In genomic region chr1:180863158-180863775, GRCh38 we compare ENCODE assay signal across 8 cellular contexts. TPM values are rescaled to one million over a fixed set of nuclear protein-coding genes. Genes with fewer than 3 reads are reported as not detected.
DNase-seq lines count a peak whose midpoint lies in the region; ATAC-seq, FAIRE-seq and TF ChIP-seq lines count a peak whose summit lies in the region.

No MANE protein-coding gene starts in this region.

- H3K27me3 ChIP-seq in right cardiac atrium (ENCODE audit: control insufficient read depth, insufficient read depth): no peaks in the 10 kb centered on the region
- no peaks in the 10 kb centered on the region for H3K27me3 ChIP-seq in small intestine (ENCODE audit: control insufficient read depth in 2 of 2, insufficient read depth in 2 of 2, low read length in 2 of 2)

- H3K4me1 ChIP-seq in right cardiac atrium (ENCODE audit: control insufficient read depth, insufficient read depth, low read length) (no peaks in the 10 kb centered on the region), small intestine (ENCODE audit: control insufficient read depth in 2 of 2, insufficient read depth in 1 of 2, low read depth in 1 of 2, low read length in 1 of 2) (no peaks in the 10 kb centered on the region)

- no peak overlapping the region for H3K27ac ChIP-seq in right cardiac atrium (ENCODE audit: low read length)
- no peak overlapping the region for H3K27ac ChIP-seq in small intestine (ENCODE audit: low read depth in 1 of 2, low read length in 1 of 2)

- no peaks in the 10 kb centered on the region for H3K36me3 ChIP-seq in small intestine (ENCODE audit: control insufficient read depth in 2 of 2, insufficient read depth in 2 of 2, low read length in 2 of 2)

- ATAC-seq in right cardiac atrium (peak; percentile 36 to 41), HG03521 (IDR thresholded peaks at IDR 0.05; ENCODE audit: unreplicated experiment) (no peak), GM18511 (IDR thresholded peaks at IDR 0.05; ENCODE audit: unreplicated experiment) (no peak)

- DNase-seq in AG10803 (ENCODE audit: low read depth): peak; percentile 58
- peak; percentile 15 for DNase-seq in GM10266 (ENCODE audit: extremely low spot score)
- DNase-seq in NCI-H2029 treated with DMSO at 0.1 percent for 48 hours (lab: John Stamatoyannopoulos, UW): peak; percentile 16
- DNase-seq in activated CD4-positive, alpha-beta T cell treated with anti-CD3 and anti-CD28 coated beads, Interleukin-2, amount 50 U/mL, for 1 hour: peak; percentile 6
- no peak for DNase-seq in right cardiac atrium
- peak; percentile 62 for DNase-seq in small intestine

- 25% methylated on average over 6 of the region's 6 CpGs for WGBS in right cardiac atrium
- WGBS in small intestine, 3 donors: 32 to 34% (median 34%) methylated on average over 6 of the region's 6 CpGs

- H3K9me3 ChIP-seq in right cardiac atrium (ENCODE audit: control insufficient read depth, low read length): no peaks in the 10 kb centered on the region
- H3K9me3 ChIP-seq in small intestine (ENCODE audit: control insufficient read depth, low read depth): no peaks in the 10 kb centered on the region

- FAIRE-seq in small intestine (lab: Jason Lieb, UNC): peak; percentile 87

- TF ChIP-seq CTCF in AG10803 (conservative IDR thresholded peaks at IDR 0.05; ENCODE audit: low read length) (peak; percentile 75), GM10266 (IDR thresholded peaks at IDR 0.05; ENCODE audit: control insufficient read depth, insufficient read depth, low read depth, missing control alignments) (peak; percentile 68)

- intact Hi-C loops in right cardiac atrium (cut with DNase I): loop anchor here (5.0 kb wide), 4 partner anchors 326 to 346 kb away; no protein-coding TSS in a partner anchor

- H3K4me3 ChIP-seq in AG10803 (ENCODE audit: low read length): no peak overlapping the region
- no peak overlapping the region for H3K4me3 ChIP-seq in right cardiac atrium (ENCODE audit: low read length)
- no peak overlapping the region for H3K4me3 ChIP-seq in small intestine (ENCODE audit: low read depth in 1 of 2, low read length in 2 of 2)

RNA-seq across cellular contexts. Expression of gene KIAA1614, which starts 49.4 kb away (rescaled TPM):
- total RNA-seq in right cardiac atrium: 10 to 100 TPM; 10.2 to 16.6 (median 12.0) TPM
- polyA plus RNA-seq in right cardiac atrium: 11.6 TPM
- polyA plus RNA-seq in small intestine: 1 to 10 TPM in 1 of 3 donors, under 1 TPM in 1, not detected in 1; 0.89 to 2.1 TPM

Comparison
In these comparisons a context has a peak if more than half of its experiments do, and no peak if none do; other contexts are left out.
1. DNase-seq: peak in AG10803 (single experiment), GM10266 (single experiment), NCI-H2029 treated with DMSO at 0.1 percent for 48 hours (single experiment), activated CD4-positive, alpha-beta T cell treated with anti-CD3 and anti-CD28 coated beads, Interleukin-2, amount 50 U/mL, for 1 hour (single experiment) and small intestine (single experiment); none in right cardiac atrium (0 of 3).
2. ATAC-seq: peak in right cardiac atrium (2 of 2); none in HG03521 (single experiment) and GM18511 (single experiment).